1 cellular context compared by ENCODE assay signal in the genomic region with DNA sequence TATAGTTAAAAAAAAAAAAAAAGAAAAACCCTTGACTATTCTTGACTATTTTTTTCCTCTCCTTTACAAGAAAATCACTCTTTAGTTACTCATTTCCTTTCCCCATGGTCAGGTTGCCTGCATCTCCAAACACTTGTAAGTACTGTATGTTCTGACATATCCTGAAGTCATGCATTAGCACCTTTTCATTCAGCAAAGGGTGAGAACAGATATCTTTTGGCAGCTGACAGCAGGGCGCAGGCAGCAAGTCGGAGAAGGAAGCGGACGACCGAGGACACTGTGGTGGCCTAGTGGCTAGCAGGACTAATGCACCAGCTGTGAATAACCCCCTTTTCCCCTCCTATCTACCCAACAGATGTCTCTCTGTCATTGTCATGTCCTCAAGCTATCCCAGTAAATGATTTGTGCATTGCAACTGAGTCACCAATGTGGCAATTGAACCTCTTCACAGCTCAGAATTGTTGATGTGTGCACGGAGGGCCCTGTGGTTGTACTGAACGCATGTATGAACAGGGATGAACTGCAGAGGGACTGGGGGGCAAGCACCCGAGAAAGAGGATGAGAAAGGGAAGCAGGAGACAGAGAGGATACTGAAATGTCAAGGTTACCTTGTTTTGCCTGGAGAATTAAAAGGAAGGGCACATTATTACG.
TF ChIP-seq lines count a peak whose summit lies in the region.

No MANE protein-coding gene starts in this region.

TF ChIP-seq in IMR-90, 13 proteins besides CTCF, POLR2A, EP300 and RAD21 (continued from another document):
- TF ChIP-seq SMC3 (IDR thresholded peaks at IDR 0.05; ENCODE audit: low read depth, low read length) (no peak), CEBPB (IDR thresholded peaks at IDR 0.05; ENCODE audit: low read depth, low read length) (no peak), BHLHE40 (IDR thresholded peaks at IDR 0.05; ENCODE audit: low read depth, low read length) (no peak)
TF ChIP-seq in IMR-90: peak in this region for 0.
